Comparison of ENCODE assay signal across 1 cellular context in the genomic region with DNA sequence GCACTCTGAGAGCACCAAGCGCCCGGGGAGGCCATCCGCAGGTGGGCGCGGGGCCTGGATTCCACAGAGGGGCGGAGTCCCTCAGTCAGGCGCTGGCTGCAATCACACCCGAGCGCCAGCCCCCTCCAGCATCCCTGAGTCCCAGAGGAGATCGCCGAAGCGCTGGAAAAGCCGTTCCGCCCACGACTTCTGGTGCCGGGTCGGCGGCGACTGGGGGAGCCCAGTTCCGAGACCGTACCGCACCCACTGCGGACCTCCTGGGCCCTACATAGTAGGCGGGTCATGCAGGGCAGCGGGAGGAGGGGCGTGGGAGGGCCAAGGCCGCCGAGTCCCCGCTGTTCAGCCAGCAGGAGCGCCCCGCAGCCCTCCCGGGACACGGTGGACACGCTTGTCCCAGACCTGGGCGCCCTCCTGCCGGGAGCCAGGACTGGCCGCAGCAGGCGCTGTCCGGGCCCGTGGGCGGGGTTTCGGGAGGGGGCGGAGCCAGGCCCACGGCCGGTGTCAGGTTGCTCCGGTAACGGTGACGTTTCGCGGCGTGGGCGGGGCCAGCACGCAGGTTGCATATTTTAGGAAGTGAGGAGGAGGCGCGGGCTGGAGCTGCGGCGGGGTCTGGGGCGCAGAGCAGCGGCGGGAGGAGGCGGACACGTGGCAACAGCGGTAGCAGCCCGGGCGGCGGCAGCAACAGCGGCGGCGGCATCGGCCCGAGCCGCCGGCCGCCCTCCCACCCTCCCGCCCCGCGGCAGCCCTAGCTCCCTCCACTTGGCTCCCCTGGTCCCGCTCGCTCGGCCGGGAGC.
TF ChIP-seq lines count a peak whose summit lies in the region.

ATP1A1 (plus strand) TSS at position 594 of the 794 bp plus-strand sequence. CDS start 268 bp downstream, outside the sequence.

TF ChIP-seq in IMR-90, 13 proteins besides CTCF, POLR2A, EP300 and RAD21 (continued from another document):
- TF ChIP-seq, protein P1, sequence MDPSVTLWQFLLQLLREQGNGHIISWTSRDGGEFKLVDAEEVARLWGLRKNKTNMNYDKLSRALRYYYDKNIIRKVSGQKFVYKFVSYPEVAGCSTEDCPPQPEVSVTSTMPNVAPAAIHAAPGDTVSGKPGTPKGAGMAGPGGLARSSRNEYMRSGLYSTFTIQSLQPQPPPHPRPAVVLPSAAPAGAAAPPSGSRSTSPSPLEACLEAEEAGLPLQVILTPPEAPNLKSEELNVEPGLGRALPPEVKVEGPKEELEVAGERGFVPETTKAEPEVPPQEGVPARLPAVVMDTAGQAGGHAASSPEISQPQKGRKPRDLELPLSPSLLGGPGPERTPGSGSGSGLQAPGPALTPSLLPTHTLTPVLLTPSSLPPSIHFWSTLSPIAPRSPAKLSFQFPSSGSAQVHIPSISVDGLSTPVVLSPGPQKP (IDR thresholded peaks at IDR 0.05; ENCODE audit: borderline replicate concordance, low read depth, low read length), result no peak
- TF ChIP-seq BHLHE40 (IDR thresholded peaks at IDR 0.05; ENCODE audit: low read depth, low read length), result no peak
